7 cellular contexts compared by ENCODE assay signal in the genomic region with DNA sequence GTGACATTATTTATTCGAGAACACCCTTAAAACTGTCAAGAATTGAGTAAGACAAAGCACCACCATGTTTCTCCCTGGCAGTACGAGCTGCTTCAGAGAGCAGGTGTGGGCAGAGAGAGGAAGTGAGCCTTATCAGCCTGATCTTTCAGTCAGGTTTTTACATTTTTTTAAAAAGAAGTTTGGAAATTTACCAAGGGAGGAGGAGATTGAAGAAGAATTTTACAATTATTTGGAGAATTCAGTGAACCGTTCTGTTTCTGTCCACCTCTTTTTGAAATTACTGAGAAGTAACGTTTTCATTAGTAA.
A peak's percentile ranks its signal among the peaks of the same experiment; 100 is the strongest.
DNase-seq lines count a peak whose midpoint lies in the region; ATAC-seq and TF ChIP-seq lines count a peak whose summit lies in the region.

No MANE protein-coding gene starts in this region.

- H3K9me3 ChIP-seq in T-helper 17 cell (ENCODE audit: control insufficient read depth, low read length, poor library complexity, severe bottlenecking): no peaks in the 10 kb centered on the region
- no peaks in the 10 kb centered on the region for H3K9me3 ChIP-seq in mesenchymal stem cell (ENCODE audit: control insufficient read depth, low read length)
- H3K9me3 ChIP-seq in smooth muscle cell (replicated peaks; ENCODE audit: low read depth): no peaks in the 10 kb centered on the region

- H3K23ac ChIP-seq in mesenchymal stem cell (ENCODE audit: low read length in 2 of 2): no peak overlapping the region

- H3K79me1 ChIP-seq in mesenchymal stem cell (replicated peaks; ENCODE audit: low read length, poor library complexity, severe bottlenecking): peaks cover 15% of the 10 kb centered on the region

- H3K4me3 ChIP-seq in foreskin fibroblast (ENCODE audit: low read depth in 1 of 2, low read length in 2 of 2) (no peak overlapping the region), mesenchymal stem cell (ENCODE audit: insufficient read depth in 1 of 2, low read depth in 1 of 2, low read length in 2 of 2) (no peak overlapping the region), smooth muscle cell (no peak overlapping the region)

- WGBS in mesenchymal stem cell: 95% methylated on average over 4 of the region's 4 CpGs
- WGBS in smooth muscle cell (ENCODE audit: low lambda C conversion rate): 85% methylated on average over 4 of the region's 4 CpGs

- H3K4me1 ChIP-seq in mesenchymal stem cell (ENCODE audit: control insufficient read depth, insufficient read depth, low read depth, low read length) (peaks cover 9% of the 10 kb centered on the region), smooth muscle cell (ENCODE audit: low read depth) (peaks cover 12% of the 10 kb centered on the region)

- H4K20me1 ChIP-seq in smooth muscle cell (ENCODE audit: low read depth): no peaks in the 10 kb centered on the region

- H3K14ac ChIP-seq in mesenchymal stem cell (ENCODE audit: low read length in 2 of 2): no peak overlapping the region

- H2BK12ac ChIP-seq in mesenchymal stem cell (ENCODE audit: low read length in 2 of 2): no peak overlapping the region

- H3K27ac ChIP-seq in mesenchymal stem cell (ENCODE audit: low read length, poor library complexity, severe bottlenecking) (no peak overlapping the region), smooth muscle cell (ENCODE audit: low read depth) (no peak overlapping the region)

- TF ChIP-seq CTCF in neural crest cell (conservative IDR thresholded peaks at IDR 0.05) (no peak), foreskin fibroblast (IDR thresholded peaks at IDR 0.05; ENCODE audit: low read depth, low read length) (no peak), smooth muscle cell (IDR thresholded peaks at IDR 0.05; ENCODE audit: borderline replicate concordance, insufficient read depth, poor library complexity, severe bottlenecking) (no peak)

- no peak overlapping the region for H4K91ac ChIP-seq in mesenchymal stem cell (ENCODE audit: low read length)

- H3K27ac Mint-ChIP-seq in T-helper 17 cell (peak overlapping the region; percentile 21), neural crest cell (ENCODE audit: unreplicated experiment) (peak overlapping the region; percentile 98)

- peaks cover 21% of the 10 kb centered on the region for H3K4me1 Mint-ChIP-seq in T-helper 17 cell
- peaks cover 32% of the 10 kb centered on the region for H3K4me1 Mint-ChIP-seq in neural crest cell

- no peak overlapping the region for H2AK5ac ChIP-seq in mesenchymal stem cell (ENCODE audit: low read length, severe bottlenecking)

- H2BK5ac ChIP-seq in mesenchymal stem cell (ENCODE audit: low read depth, low read length, poor library complexity, severe bottlenecking): no peak overlapping the region

- H3K4me2 ChIP-seq in mesenchymal stem cell (ENCODE audit: low read length, poor library complexity, severe bottlenecking): no peak overlapping the region
- no peak overlapping the region for H3K4me2 ChIP-seq in smooth muscle cell

- H3K79me2 ChIP-seq in smooth muscle cell (ENCODE audit: low read depth): no peaks in the 10 kb centered on the region

- H4K8ac ChIP-seq in mesenchymal stem cell (ENCODE audit: low read length): no peak overlapping the region

- H2AFZ ChIP-seq in mesenchymal stem cell (ENCODE audit: low read depth, low read length) (no peak overlapping the region), smooth muscle cell (ENCODE audit: low read depth) (no peak overlapping the region)

- H3K4ac ChIP-seq in mesenchymal stem cell (ENCODE audit: low read depth in 1 of 2, low read length in 2 of 2): no peak overlapping the region

- no peak overlapping the region for H2BK15ac ChIP-seq in mesenchymal stem cell (ENCODE audit: low read depth, poor library complexity, severe bottlenecking)

- no peaks in the 10 kb centered on the region for H3K9me3 Mint-ChIP-seq in neural crest cell

- H3F3A ChIP-seq in smooth muscle cell (ENCODE audit: low read depth): no peaks in the 10 kb centered on the region

- H3K18ac ChIP-seq in mesenchymal stem cell (ENCODE audit: low read depth in 1 of 2, low read length in 2 of 2): no peak overlapping the region

- no peaks in the 10 kb centered on the region for H3K27me3 Mint-ChIP-seq in T-helper 17 cell
- H3K27me3 Mint-ChIP-seq in neural crest cell (ENCODE audit: low read depth): peaks cover 88% of the 10 kb centered on the region

- peaks cover 0 to 4% of the 10 kb centered on the region in 2 experiments for H3K36me3 ChIP-seq in mesenchymal stem cell (ENCODE audit: control insufficient read depth in 1 of 2, insufficient read depth in 2 of 2, low read depth in 1 of 2, low read length in 2 of 2)
- no peaks in the 10 kb centered on the region for H3K36me3 ChIP-seq in smooth muscle cell (ENCODE audit: low read depth)

- peak overlapping the region; percentile 36 for H3K4me3 Mint-ChIP-seq in T-helper 17 cell
- H3K4me3 Mint-ChIP-seq in neural crest cell: no peak overlapping the region

- ATAC-seq in GM19023 (IDR thresholded peaks at IDR 0.05; ENCODE audit: unreplicated experiment): peak; percentile 48
- ATAC-seq in HG02678 (IDR thresholded peaks at IDR 0.05; ENCODE audit: unreplicated experiment): peak; percentile 66
- peak; percentile 51 for ATAC-seq in T-helper 17 cell

- no peak for DNase-seq in T-helper 17 cell
- DNase-seq in neural crest cell (ENCODE audit: low read depth, low spot score): no peak
- no peak for DNase-seq in foreskin fibroblast
- no peak for DNase-seq in mesenchymal stem cell
- no peak for DNase-seq in smooth muscle cell (lab: John Stamatoyannopoulos, UW; ENCODE audit: unreplicated experiment)

- no peak overlapping the region for H2BK120ac ChIP-seq in mesenchymal stem cell (ENCODE audit: low read depth, low read length)

- H3K36me3 Mint-ChIP-seq in T-helper 17 cell (ENCODE audit: low read depth) (peaks cover 2% of the 10 kb centered on the region), neural crest cell (ENCODE audit: low read depth) (no peaks in the 10 kb centered on the region)

- H3K27me3 ChIP-seq in mesenchymal stem cell (ENCODE audit: control insufficient read depth in 1 of 2, insufficient read depth in 1 of 2, low read length in 2 of 2) (no peaks in the 10 kb centered on the region), smooth muscle cell (ENCODE audit: low read depth) (no peaks in the 10 kb centered on the region)

- H3K9ac ChIP-seq in mesenchymal stem cell (ENCODE audit: low read length) (no peak overlapping the region), smooth muscle cell (ENCODE audit: low read depth) (no peak overlapping the region)
